8 cellular contexts compared by ENCODE assay signal in the genomic region with DNA sequence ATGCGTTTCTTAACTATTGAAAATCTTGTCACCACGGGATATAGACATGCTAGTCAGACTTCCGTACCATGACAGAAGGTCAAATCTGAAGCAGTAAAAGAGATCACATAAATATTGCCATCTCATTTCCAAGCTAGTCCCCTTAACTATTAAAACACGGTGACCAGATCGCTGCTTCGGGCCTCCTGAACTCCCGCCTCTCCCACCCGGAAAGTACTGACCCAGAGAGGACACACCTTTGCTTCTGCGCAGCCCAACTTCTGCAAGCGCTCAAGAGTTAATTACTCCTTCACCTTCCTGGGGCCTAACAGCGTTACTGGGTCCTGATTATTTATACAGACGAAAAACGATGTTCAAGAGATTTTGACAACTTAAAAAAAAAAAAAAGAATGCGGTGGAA. TPM values are rescaled to one million over a fixed set of nuclear protein-coding genes. Genes with fewer than 3 reads are reported as not detected.
DNase-seq lines count a peak whose midpoint lies in the region; ATAC-seq and TF ChIP-seq lines count a peak whose summit lies in the region.

No MANE protein-coding gene starts in this region.

- H3K4me1 ChIP-seq in RWPE2 (ENCODE audit: insufficient read depth, poor library complexity, severe bottlenecking): peaks cover 6% of the 10 kb centered on the region

- TF ChIP-seq CTCF in RWPE2 (IDR thresholded peaks at IDR 0.05; ENCODE audit: poor library complexity, severe bottlenecking) (no peak), fibroblast of mammary gland (conservative IDR thresholded peaks at IDR 0.05; ENCODE audit: control insufficient read depth, insufficient read depth, low read depth, low read length) (no peak), retinal pigment epithelial cell (conservative IDR thresholded peaks at IDR 0.05; ENCODE audit: low read depth, low read length) (no peak)

- H3K36me3 ChIP-seq in RWPE2 (ENCODE audit: low read depth): peaks cover 11% of the 10 kb centered on the region

- H3K4me3 ChIP-seq in RWPE2 (ENCODE audit: severe bottlenecking) (peak overlapping the region; percentile 95), fibroblast of mammary gland (ENCODE audit: control insufficient read depth, low read depth, low read length) (peak overlapping the region; percentile 30), retinal pigment epithelial cell (ENCODE audit: low read length) (peak overlapping the region; percentile 73)

- no peak overlapping the region for H3K27ac ChIP-seq in RWPE2 (ENCODE audit: poor library complexity, severe bottlenecking)

- H3K9me3 ChIP-seq in RWPE2 (ENCODE audit: severe bottlenecking): no peaks in the 10 kb centered on the region

- H3K27me3 ChIP-seq in RWPE2 (ENCODE audit: insufficient read depth, poor library complexity, severe bottlenecking): no peaks in the 10 kb centered on the region

- peak; percentile 18 for DNase-seq in NCI-H345 treated with DMSO at 0.1 percent for 48 hours (lab: John Stamatoyannopoulos, UW; ENCODE audit: unreplicated experiment)
- DNase-seq in NCI-H345 (lab: John Stamatoyannopoulos, UW): no peak
- DNase-seq in RWPE2 (ENCODE audit: low spot score): no peak
- no peak for DNase-seq in fibroblast of mammary gland (ENCODE audit: low read depth)
- no peak for DNase-seq in retinal pigment epithelial cell (ENCODE audit: low read depth)
- no peak for DNase-seq in kidney glomerular epithelial cell (lab: John Stamatoyannopoulos, UW)
- no peak for DNase-seq in ureter (ENCODE audit: low spot score)
- DNase-seq in stimulated activated CD4-positive, alpha-beta T cell treated with anti-CD3 and anti-CD28 coated beads, Interleukin-4, amount 100 ng/mL, for 4 hours: no peak

- ATAC-seq in RWPE2 (ENCODE audit: low read depth): no peak

RNA-seq across cellular contexts. Expression of a gene that starts 0.7 kb away (rescaled TPM):
- total RNA-seq in ureter: 63.8 TPM

RNA-seq across cellular contexts. Expression of a gene that starts 29.3 kb away (rescaled TPM):
- total RNA-seq in ureter: 78.1 TPM

Comparison
In these comparisons a context has a peak if more than half of its experiments do, and no peak if none do; other contexts are left out.
1. H3K4me3 ChIP-seq: peak in every context shown above with its lines; median percentile 95 in RWPE2; 73 in retinal pigment epithelial cell; 30 in fibroblast of mammary gland.